Comparison of ENCODE assay signal across 1 cellular context in the genomic region with DNA sequence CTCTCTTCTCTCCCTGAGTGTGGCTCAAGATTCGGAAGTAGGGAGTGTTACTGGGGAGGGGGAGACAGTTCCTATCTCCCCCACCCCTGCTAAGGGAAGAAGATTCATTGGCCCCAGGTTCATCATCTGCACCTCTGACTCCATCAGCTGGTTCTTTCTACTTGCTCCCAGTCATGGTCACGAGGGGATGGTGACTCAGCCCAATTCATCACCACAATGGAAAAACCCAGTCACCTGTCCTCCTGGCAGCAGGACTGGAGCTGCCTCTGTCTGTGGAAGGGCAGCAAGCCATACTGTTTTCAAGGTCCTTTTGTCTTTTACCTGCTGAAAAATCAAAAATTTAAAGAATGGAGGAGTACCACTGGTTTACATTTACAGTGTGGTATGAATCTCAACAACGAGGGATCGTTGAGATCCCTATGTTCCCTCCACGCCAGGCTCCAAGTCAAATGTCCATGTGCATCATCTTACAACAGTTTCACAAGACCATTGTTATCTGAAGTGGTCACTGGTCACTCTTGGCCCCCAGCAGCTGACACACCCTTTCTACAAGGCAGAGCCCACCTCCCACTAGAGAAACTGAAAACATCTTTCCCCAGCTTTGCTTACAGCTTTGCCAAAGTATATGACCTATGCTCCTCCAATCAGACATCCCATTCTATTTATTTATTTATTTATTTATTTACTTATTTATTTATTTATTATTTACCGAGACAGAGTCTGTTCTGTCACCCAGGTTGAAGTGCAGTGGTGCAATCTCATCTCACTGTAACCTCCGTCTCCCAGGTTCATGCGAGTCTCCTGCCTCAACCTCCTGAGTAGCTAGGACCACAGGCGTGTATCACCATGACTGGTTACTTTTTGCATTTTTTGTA.
A peak's percentile ranks its signal among the peaks of the same experiment; 100 is the strongest.
TF ChIP-seq lines count a peak whose summit lies in the region.

No MANE protein-coding gene starts in this region.

TF ChIP-seq in K562, 482 proteins besides CTCF, POLR2A, EP300 and RAD21 (continued from another document and continues in another):
- TF ChIP-seq PATZ1 (CRISPR knock-in tag; IDR thresholded peaks at IDR 0.05; ENCODE audit: borderline replicate concordance), result no peak
- TF ChIP-seq SMC3 (conservative IDR thresholded peaks at IDR 0.05; ENCODE audit: insufficient read depth, low read depth, low read length), result no peak
- no peak for TF ChIP-seq CHD1 (IDR thresholded peaks at IDR 0.05; ENCODE audit: low read length)
- no peak for TF ChIP-seq ZNF232 (CRISPR knock-in tag; IDR thresholded peaks at IDR 0.05)
- TF ChIP-seq PTRF (tag; IDR thresholded peaks at IDR 0.05), result no peak
- no peak for TF ChIP-seq MEF2A (IDR thresholded peaks at IDR 0.05; ENCODE audit: control insufficient read depth, low read depth, low read length)
- TF ChIP-seq MCM5 (IDR thresholded peaks at IDR 0.05; ENCODE audit: low read depth), result no peak
- no peak for TF ChIP-seq U2AF1 (optimal IDR thresholded peaks at IDR 0.05; ENCODE audit: low read depth, low read length)
- peak; percentile 16; the same call in 1 of the 2 replicates for TF ChIP-seq ELF4 (CRISPR knock-in tag; IDR thresholded peaks at IDR 0.05)
- TF ChIP-seq JUNB (CRISPR knock-in tag; conservative IDR thresholded peaks at IDR 0.05), result peak; percentile 62
- TF ChIP-seq HOXB6 (CRISPR knock-in tag; IDR thresholded peaks at IDR 0.05; ENCODE audit: borderline replicate concordance), result no peak
- peak; percentile 75 for TF ChIP-seq C11orf30 (IDR thresholded peaks at IDR 0.05; ENCODE audit: low read depth)
- peak; percentile 69; the same call in 1 of the 2 replicates for TF ChIP-seq SMARCA4 (IDR thresholded peaks at IDR 0.05)
- TF ChIP-seq, protein P1, sequence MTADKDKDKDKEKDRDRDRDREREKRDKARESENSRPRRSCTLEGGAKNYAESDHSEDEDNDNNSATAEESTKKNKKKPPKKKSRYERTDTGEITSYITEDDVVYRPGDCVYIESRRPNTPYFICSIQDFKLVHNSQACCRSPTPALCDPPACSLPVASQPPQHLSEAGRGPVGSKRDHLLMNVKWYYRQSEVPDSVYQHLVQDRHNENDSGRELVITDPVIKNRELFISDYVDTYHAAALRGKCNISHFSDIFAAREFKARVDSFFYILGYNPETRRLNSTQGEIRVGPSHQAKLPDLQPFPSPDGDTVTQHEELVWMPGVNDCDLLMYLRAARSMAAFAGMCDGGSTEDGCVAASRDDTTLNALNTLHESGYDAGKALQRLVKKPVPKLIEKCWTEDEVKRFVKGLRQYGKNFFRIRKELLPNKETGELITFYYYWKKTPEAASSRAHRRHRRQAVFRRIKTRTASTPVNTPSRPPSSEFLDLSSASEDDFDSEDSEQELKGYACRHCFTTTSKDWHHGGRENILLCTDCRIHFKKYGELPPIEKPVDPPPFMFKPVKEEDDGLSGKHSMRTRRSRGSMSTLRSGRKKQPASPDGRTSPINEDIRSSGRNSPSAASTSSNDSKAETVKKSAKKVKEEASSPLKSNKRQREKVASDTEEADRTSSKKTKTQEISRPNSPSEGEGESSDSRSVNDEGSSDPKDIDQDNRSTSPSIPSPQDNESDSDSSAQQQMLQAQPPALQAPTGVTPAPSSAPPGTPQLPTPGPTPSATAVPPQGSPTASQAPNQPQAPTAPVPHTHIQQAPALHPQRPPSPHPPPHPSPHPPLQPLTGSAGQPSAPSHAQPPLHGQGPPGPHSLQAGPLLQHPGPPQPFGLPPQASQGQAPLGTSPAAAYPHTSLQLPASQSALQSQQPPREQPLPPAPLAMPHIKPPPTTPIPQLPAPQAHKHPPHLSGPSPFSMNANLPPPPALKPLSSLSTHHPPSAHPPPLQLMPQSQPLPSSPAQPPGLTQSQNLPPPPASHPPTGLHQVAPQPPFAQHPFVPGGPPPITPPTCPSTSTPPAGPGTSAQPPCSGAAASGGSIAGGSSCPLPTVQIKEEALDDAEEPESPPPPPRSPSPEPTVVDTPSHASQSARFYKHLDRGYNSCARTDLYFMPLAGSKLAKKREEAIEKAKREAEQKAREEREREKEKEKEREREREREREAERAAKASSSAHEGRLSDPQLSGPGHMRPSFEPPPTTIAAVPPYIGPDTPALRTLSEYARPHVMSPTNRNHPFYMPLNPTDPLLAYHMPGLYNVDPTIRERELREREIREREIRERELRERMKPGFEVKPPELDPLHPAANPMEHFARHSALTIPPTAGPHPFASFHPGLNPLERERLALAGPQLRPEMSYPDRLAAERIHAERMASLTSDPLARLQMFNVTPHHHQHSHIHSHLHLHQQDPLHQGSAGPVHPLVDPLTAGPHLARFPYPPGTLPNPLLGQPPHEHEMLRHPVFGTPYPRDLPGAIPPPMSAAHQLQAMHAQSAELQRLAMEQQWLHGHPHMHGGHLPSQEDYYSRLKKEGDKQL (CRISPR knock-in tag; IDR thresholded peaks at IDR 0.05; ENCODE audit: borderline replicate concordance), result no peak
- no peak for TF ChIP-seq FOXO4 (CRISPR knock-in tag; IDR thresholded peaks at IDR 0.05)
- no peak for TF ChIP-seq SAP30 (IDR thresholded peaks at IDR 0.05; ENCODE audit: borderline replicate concordance, insufficient read depth, low read depth, low read length, poor library complexity, severe bottlenecking)
- TF ChIP-seq RFX5 (IDR thresholded peaks at IDR 0.05; ENCODE audit: low read depth, low read length), result no peak
- no peak for TF ChIP-seq SRSF7 (optimal IDR thresholded peaks at IDR 0.05; ENCODE audit: low read depth, low read length)
- no peak for TF ChIP-seq ZNF830 (CRISPR knock-in tag; IDR thresholded peaks at IDR 0.05)
- TF ChIP-seq FOXP1 (CRISPR knock-in tag; IDR thresholded peaks at IDR 0.05), result no peak
- TF ChIP-seq ZNF146 (CRISPR knock-in tag; IDR thresholded peaks at IDR 0.05; ENCODE audit: unreplicated experiment), result no peak
- TF ChIP-seq, protein P2, sequence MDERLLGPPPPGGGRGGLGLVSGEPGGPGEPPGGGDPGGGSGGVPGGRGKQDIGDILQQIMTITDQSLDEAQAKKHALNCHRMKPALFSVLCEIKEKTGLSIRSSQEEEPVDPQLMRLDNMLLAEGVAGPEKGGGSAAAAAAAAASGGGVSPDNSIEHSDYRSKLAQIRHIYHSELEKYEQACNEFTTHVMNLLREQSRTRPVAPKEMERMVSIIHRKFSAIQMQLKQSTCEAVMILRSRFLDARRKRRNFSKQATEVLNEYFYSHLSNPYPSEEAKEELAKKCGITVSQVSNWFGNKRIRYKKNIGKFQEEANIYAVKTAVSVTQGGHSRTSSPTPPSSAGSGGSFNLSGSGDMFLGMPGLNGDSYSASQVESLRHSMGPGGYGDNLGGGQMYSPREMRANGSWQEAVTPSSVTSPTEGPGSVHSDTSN (CRISPR knock-in tag; IDR thresholded peaks at IDR 0.05; ENCODE audit: low read depth), result no peak
- TF ChIP-seq, protein P2 (tag; conservative IDR thresholded peaks at IDR 0.05; ENCODE audit: low read depth), result peak; percentile 47
- no peak for TF ChIP-seq NR4A1 (CRISPR knock-in tag; IDR thresholded peaks at IDR 0.05)
- 0 out of 2 replicates have a peak, but pooled peaks have one; percentile 46 for TF ChIP-seq NR4A1 (tag; IDR thresholded peaks at IDR 0.05)
- TF ChIP-seq, protein P3, sequence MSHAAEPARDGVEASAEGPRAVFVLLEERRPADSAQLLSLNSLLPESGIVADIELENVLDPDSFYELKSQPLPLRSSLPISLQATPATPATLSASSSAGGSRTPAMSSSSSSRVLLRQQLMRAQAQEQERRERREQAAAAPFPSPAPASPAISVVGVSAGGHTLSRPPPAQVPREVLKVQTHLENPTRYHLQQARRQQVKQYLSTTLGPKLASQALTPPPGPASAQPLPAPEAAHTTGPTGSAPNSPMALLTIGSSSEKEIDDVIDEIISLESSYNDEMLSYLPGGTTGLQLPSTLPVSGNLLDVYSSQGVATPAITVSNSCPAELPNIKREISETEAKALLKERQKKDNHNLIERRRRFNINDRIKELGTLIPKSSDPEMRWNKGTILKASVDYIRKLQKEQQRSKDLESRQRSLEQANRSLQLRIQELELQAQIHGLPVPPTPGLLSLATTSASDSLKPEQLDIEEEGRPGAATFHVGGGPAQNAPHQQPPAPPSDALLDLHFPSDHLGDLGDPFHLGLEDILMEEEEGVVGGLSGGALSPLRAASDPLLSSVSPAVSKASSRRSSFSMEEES (CRISPR knock-in tag; IDR thresholded peaks at IDR 0.05), result peak; percentile 23; the same call in 1 of the 2 replicates
- no peak for TF ChIP-seq FIP1L1 (IDR thresholded peaks at IDR 0.05; ENCODE audit: low read depth, low read length, poor library complexity, severe bottlenecking)
- TF ChIP-seq XRCC3 (IDR thresholded peaks at IDR 0.05), result no peak
- no peak for TF ChIP-seq SIN3B (IDR thresholded peaks at IDR 0.05; ENCODE audit: low read depth)
- TF ChIP-seq, protein P4, sequence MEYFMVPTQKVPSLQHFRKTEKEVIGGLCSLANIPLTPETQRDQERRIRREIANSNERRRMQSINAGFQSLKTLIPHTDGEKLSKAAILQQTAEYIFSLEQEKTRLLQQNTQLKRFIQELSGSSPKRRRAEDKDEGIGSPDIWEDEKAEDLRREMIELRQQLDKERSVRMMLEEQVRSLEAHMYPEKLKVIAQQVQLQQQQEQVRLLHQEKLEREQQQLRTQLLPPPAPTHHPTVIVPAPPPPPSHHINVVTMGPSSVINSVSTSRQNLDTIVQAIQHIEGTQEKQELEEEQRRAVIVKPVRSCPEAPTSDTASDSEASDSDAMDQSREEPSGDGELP (CRISPR knock-in tag; IDR thresholded peaks at IDR 0.05; ENCODE audit: borderline replicate concordance), result peak; percentile 62; the same call in 1 of the 2 replicates
- no peak for TF ChIP-seq RAD51 (IDR thresholded peaks at IDR 0.05; ENCODE audit: borderline replicate concordance, low read depth)
- no peak for TF ChIP-seq SMARCB1 (IDR thresholded peaks at IDR 0.05; ENCODE audit: insufficient read length, low read depth)
- no peak for TF ChIP-seq TAF7 (tag; IDR thresholded peaks at IDR 0.05)
- TF ChIP-seq, protein P5, sequence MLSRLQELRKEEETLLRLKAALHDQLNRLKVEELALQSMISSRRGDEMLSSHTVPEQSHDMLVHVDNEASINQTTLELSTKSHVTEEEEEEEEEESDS (CRISPR knock-in tag; IDR thresholded peaks at IDR 0.05), result no peak
- TF ChIP-seq ZMIZ1 (IDR thresholded peaks at IDR 0.05; ENCODE audit: low read depth in 2 of 2, low read length in 2 of 2), result no peak
- TF ChIP-seq ARID1B (IDR thresholded peaks at IDR 0.05), result peak; percentile 69
- no peak for TF ChIP-seq PHB2 (IDR thresholded peaks at IDR 0.05; ENCODE audit: low read depth)
- peak; percentile 36; the same call in 1 of the 2 replicates for TF ChIP-seq NFE2L1 (tag; IDR thresholded peaks at IDR 0.05; ENCODE audit: borderline replicate concordance, low read depth)
